Comparison of ENCODE assay signal across 8 cellular contexts in genomic region chr16:50152807-50153647, GRCh38. TPM values are rescaled to one million over a fixed set of nuclear protein-coding genes. Genes with fewer than 3 reads are reported as not detected.
DNase-seq lines count a peak whose midpoint lies in the region; ATAC-seq, FAIRE-seq and TF ChIP-seq lines count a peak whose summit lies in the region.

TSS of gene TENT4B (plus strand) at chr16:50153306. CDS start at chr16:50153622, 316 bp downstream.

- peaks cover 20% of the 10 kb centered on the region for H3K4me1 Mint-ChIP-seq in activated T-helper 17 cell treated with anti-CD3 and anti-CD28 coated beads, Interleukin-2, amount 50 U/mL, for 72 hours
- H3K4me1 Mint-ChIP-seq in natural killer cell = peaks cover 27 to 31% of the 10 kb centered on the region in 2 donors

- H4K20me1 ChIP-seq in fibroblast of lung (ENCODE audit: control insufficient read depth, extremely low read depth, insufficient read depth, low read length) = no peaks in the 10 kb centered on the region

- FAIRE-seq in RCC 7860 (lab: Jason Lieb, UNC) = no peak

- peak within 1 kb of the TSS; percentile 75 to 87 (median 82) for H3K4me3 ChIP-seq in fibroblast of lung (replicated peaks in 1 of 4; ENCODE audit: control extremely low read depth in 1 of 4, insufficient read depth in 1 of 4, low read depth in 3 of 4, low read length in 4 of 4)

- no peaks in the 10 kb centered on the region for H3K36me3 ChIP-seq in fibroblast of lung (ENCODE audit: control insufficient read depth, insufficient read depth, low read length)

- no peaks in the 10 kb centered on the region for H3K9me3 Mint-ChIP-seq in activated T-helper 17 cell treated with anti-CD3 and anti-CD28 coated beads, Interleukin-2, amount 50 U/mL, for 72 hours
- no peaks in the 10 kb centered on the region for H3K9me3 Mint-ChIP-seq in natural killer cell

- peak within 1 kb of the TSS; percentile 96 for H3K9ac ChIP-seq in fibroblast of lung (ENCODE audit: insufficient read depth, low read length)

- H2AFZ ChIP-seq in fibroblast of lung (ENCODE audit: low read length) = peak within 1 kb of the TSS; percentile 96

- DNase-seq in DMS53 (lab: John Stamatoyannopoulos, UW) = peak; percentile 90
- DNase-seq in HUDEP-2 (lab: John Stamatoyannopoulos, UW; ENCODE audit: unreplicated experiment in 76 of 76) = peak in 72 of 76 experiments; percentile 13 to 93 (median 73)
- DNase-seq in RCC 7860 (ENCODE audit: low spot score) = peak; percentile 68
- peak; percentile 76 to 82 for DNase-seq in fibroblast of lung (ENCODE audit: low read depth in 2 of 2)
- DNase-seq in natural killer cell = peak; percentile 86
- DNase-seq in stimulated activated naive CD4-positive, alpha-beta T cell (lab: John Stamatoyannopoulos, UW) = peak; percentile 86 to 97 (median 92)

- intact Hi-C loops in natural killer cell (cut with micrococcal nuclease) = loop anchor here (2.0 to 5.0 kb wide), 3 partner anchors 86 to 184 kb away; partner anchors contain the start of gene CNEP1R1

- H3K27me3 Mint-ChIP-seq in activated T-helper 17 cell treated with anti-CD3 and anti-CD28 coated beads, Interleukin-2, amount 50 U/mL, for 72 hours = no peaks in the 10 kb centered on the region
- no peaks in the 10 kb centered on the region for H3K27me3 Mint-ChIP-seq in natural killer cell (ENCODE audit: low read depth in 2 of 2)

- peak within 1 kb of the TSS; percentile 98 for H3K27ac ChIP-seq in fibroblast of lung (ENCODE audit: insufficient read depth, low read length)

- no peaks in the 10 kb centered on the region for H3K27me3 ChIP-seq in fibroblast of lung (ENCODE audit: control insufficient read depth, insufficient read depth, low read length)

- TF ChIP-seq CTCF in fibroblast of lung (conservative IDR thresholded peaks at IDR 0.05 in 1 of 2, IDR thresholded peaks at IDR 0.05 in 1 of 2; ENCODE audit: low read depth in 1 of 2, low read length in 2 of 2) (no peak), natural killer cell (IDR thresholded peaks at IDR 0.05) (no peak)

- no peaks in the 10 kb centered on the region for H3K9me3 ChIP-seq in fibroblast of lung (ENCODE audit: control insufficient read depth, insufficient read depth, low read depth, low read length)

- ATAC-seq in GM21423 (IDR thresholded peaks at IDR 0.05; ENCODE audit: unreplicated experiment) = peak; percentile 68
- peak; percentile 73 for ATAC-seq in activated T-helper 17 cell treated with anti-CD3 and anti-CD28 coated beads, Interleukin-2, amount 50 U/mL, for 72 hours (replicated peaks)
- ATAC-seq in natural killer cell = peak; percentile 74 to 89 (median 80)

- peak within 1 kb of the TSS; percentile 86 for H3K4me2 ChIP-seq in fibroblast of lung (ENCODE audit: extremely low read depth, insufficient read depth, low read length)

- peaks cover 19% of the 10 kb centered on the region for H3K36me3 Mint-ChIP-seq in activated T-helper 17 cell treated with anti-CD3 and anti-CD28 coated beads, Interleukin-2, amount 50 U/mL, for 72 hours (ENCODE audit: low read depth)
- no peaks in the 10 kb centered on the region for H3K36me3 Mint-ChIP-seq in natural killer cell

- peak within 1 kb of the TSS; percentile 91 for H3K27ac Mint-ChIP-seq in activated T-helper 17 cell treated with anti-CD3 and anti-CD28 coated beads, Interleukin-2, amount 50 U/mL, for 72 hours
- H3K27ac Mint-ChIP-seq in natural killer cell = peak within 1 kb of the TSS; percentile 86 to 89

- H3K4me1 ChIP-seq in fibroblast of lung (ENCODE audit: control insufficient read depth, extremely low read depth, insufficient read depth, low read length) = peaks cover 3% of the 10 kb centered on the region

- H3K79me2 ChIP-seq in fibroblast of lung (ENCODE audit: control insufficient read depth, insufficient read depth, low read length) = peaks cover 43% of the 10 kb centered on the region

- H3K4me3 Mint-ChIP-seq in activated T-helper 17 cell treated with anti-CD3 and anti-CD28 coated beads, Interleukin-2, amount 50 U/mL, for 72 hours = peak within 1 kb of the TSS; percentile 88
- H3K4me3 Mint-ChIP-seq in natural killer cell = peak within 1 kb of the TSS; percentile 90

RNA-seq across cellular contexts. Expression of gene TENT4B, which starts in this region (rescaled TPM):
- total RNA-seq in activated T-helper 17 cell treated with anti-CD3 and anti-CD28 coated beads, Interleukin-2, amount 50 U/mL, for 72 hours = 10 to 100 TPM; 16.3 to 31.5 TPM
- total RNA-seq in fibroblast of lung (11.0 and 12.2 TPM in 2 replicates), natural killer cell (10 to 100 TPM; 37.5 to 48.7 (median 44.4) TPM)
- polyA plus RNA-seq in fibroblast of lung = 11.1 and 12.3 TPM in 2 replicates
- 6.7 TPM in 2 replicates for polyA plus RNA-seq in fibroblast of lung (2012)
- 4.0 and 6.1 TPM in 2 replicates for polyA minus RNA-seq in fibroblast of lung (ENCODE audit: low replicate concordance)

Comparison
In these comparisons a context has a peak if more than half of its experiments do, and no peak if none do; other contexts are left out.
1. Peak in every context shown above with its lines: DNase-seq, ATAC-seq, H3K4me3 ChIP-seq and H3K27ac ChIP-seq.